1 cellular context compared by ENCODE assay signal in genomic region chr13:113122571-113123225, GRCh38.
TF ChIP-seq lines count a peak whose summit lies in the region.

TSS of gene F10 (plus strand) at chr13:113122799. CDS start at chr13:113122856, 57 bp downstream.

TF ChIP-seq in HepG2, 621 proteins besides CTCF, POLR2A, EP300 and RAD21 (continued from another document and continues in another):
- TF ChIP-seq GLMP (CRISPR knock-in tag; IDR thresholded peaks at IDR 0.05; ENCODE audit: borderline replicate concordance) (no peak), ZNF17 (CRISPR knock-in tag; IDR thresholded peaks at IDR 0.05) (no peak), DMAP1 (CRISPR knock-in tag; IDR thresholded peaks at IDR 0.05) (peak; percentile 94), REPIN1 (CRISPR knock-in tag; IDR thresholded peaks at IDR 0.05; ENCODE audit: borderline replicate concordance, low read depth) (peak; percentile 95), ZFP62 (CRISPR knock-in tag; IDR thresholded peaks at IDR 0.05) (no peak), ZMYM2 (CRISPR knock-in tag; IDR thresholded peaks at IDR 0.05) (peak; percentile 21; the same call in 1 of the 2 replicates), ZNF720 (CRISPR knock-in tag; IDR thresholded peaks at IDR 0.05) (no peak), KLF16 (CRISPR knock-in tag; IDR thresholded peaks at IDR 0.05) (peak in 1 of 2 experiments; percentile 83; a peak in 2 of 4 replicates), GABPB1 (CRISPR knock-in tag; IDR thresholded peaks at IDR 0.05) (peak; percentile 69; the same call in 1 of the 2 replicates), NFE2 (CRISPR knock-in tag; IDR thresholded peaks at IDR 0.05) (no peak), ZBTB42 (CRISPR knock-in tag; IDR thresholded peaks at IDR 0.05) (no peak), GPN1 (CRISPR knock-in tag; IDR thresholded peaks at IDR 0.05; ENCODE audit: borderline replicate concordance) (no peak), ZFYVE20 (CRISPR knock-in tag; IDR thresholded peaks at IDR 0.05; ENCODE audit: borderline replicate concordance, low read depth) (no peak), ZNF792 (CRISPR knock-in tag; IDR thresholded peaks at IDR 0.05) (peak; percentile 81; the same call in 1 of the 2 replicates), ZNF678 (CRISPR knock-in tag; IDR thresholded peaks at IDR 0.05) (no peak), ZKSCAN8 (CRISPR knock-in tag; IDR thresholded peaks at IDR 0.05; ENCODE audit: borderline replicate concordance) (peak; percentile 78; the same call in 1 of the 2 replicates), ZNF674 (CRISPR knock-in tag; IDR thresholded peaks at IDR 0.05; ENCODE audit: low read depth) (0 out of 2 replicates have a peak, but pooled peaks have one; percentile 46), KDM2A (CRISPR knock-in tag; IDR thresholded peaks at IDR 0.05; ENCODE audit: borderline replicate concordance, low read depth) (peak; percentile 75), ZNF713 (CRISPR knock-in tag; IDR thresholded peaks at IDR 0.05) (no peak; the same call in 1 of the 2 replicates), HMGA1 (CRISPR knock-in tag; conservative IDR thresholded peaks at IDR 0.05) (no peak), HNF1B (CRISPR knock-in tag; IDR thresholded peaks at IDR 0.05) (peak; percentile 97), HNRNPK (IDR thresholded peaks at IDR 0.05; ENCODE audit: low read depth, low read length, poor library complexity, severe bottlenecking) (no peak), FOXK1 (CRISPR knock-in tag; IDR thresholded peaks at IDR 0.05; ENCODE audit: borderline replicate concordance, low read depth) (peak; percentile 74; the same call in 1 of the 2 replicates), ZNF496 (CRISPR knock-in tag; IDR thresholded peaks at IDR 0.05; ENCODE audit: insufficient replicate concordance) (no peak), NFIB (CRISPR knock-in tag; IDR thresholded peaks at IDR 0.05; ENCODE audit: borderline replicate concordance) (no peak), ESRRA (CRISPR knock-in tag; IDR thresholded peaks at IDR 0.05; ENCODE audit: low read depth) (peak; percentile 92), ZSCAN20 (CRISPR knock-in tag; IDR thresholded peaks at IDR 0.05; ENCODE audit: borderline replicate concordance) (no peak; the same call in 1 of the 2 replicates), HES4 (CRISPR knock-in tag; IDR thresholded peaks at IDR 0.05; ENCODE audit: borderline replicate concordance) (no peak), TBX2 (CRISPR knock-in tag; IDR thresholded peaks at IDR 0.05; ENCODE audit: borderline replicate concordance) (peak; percentile 72), SP1 (IDR thresholded peaks at IDR 0.05) (no peak), SP1 (CRISPR knock-in tag; IDR thresholded peaks at IDR 0.05) (peak; percentile 79), ZNF263 (CRISPR knock-in tag; IDR thresholded peaks at IDR 0.05) (peak; percentile 65), SMAD9 (CRISPR knock-in tag; IDR thresholded peaks at IDR 0.05) (0 out of 2 replicates have a peak, but pooled peaks have one; percentile 51), ZNF282 (IDR thresholded peaks at IDR 0.05; ENCODE audit: partially characterized antibody) (no peak)
- TF ChIP-seq, protein P1, sequence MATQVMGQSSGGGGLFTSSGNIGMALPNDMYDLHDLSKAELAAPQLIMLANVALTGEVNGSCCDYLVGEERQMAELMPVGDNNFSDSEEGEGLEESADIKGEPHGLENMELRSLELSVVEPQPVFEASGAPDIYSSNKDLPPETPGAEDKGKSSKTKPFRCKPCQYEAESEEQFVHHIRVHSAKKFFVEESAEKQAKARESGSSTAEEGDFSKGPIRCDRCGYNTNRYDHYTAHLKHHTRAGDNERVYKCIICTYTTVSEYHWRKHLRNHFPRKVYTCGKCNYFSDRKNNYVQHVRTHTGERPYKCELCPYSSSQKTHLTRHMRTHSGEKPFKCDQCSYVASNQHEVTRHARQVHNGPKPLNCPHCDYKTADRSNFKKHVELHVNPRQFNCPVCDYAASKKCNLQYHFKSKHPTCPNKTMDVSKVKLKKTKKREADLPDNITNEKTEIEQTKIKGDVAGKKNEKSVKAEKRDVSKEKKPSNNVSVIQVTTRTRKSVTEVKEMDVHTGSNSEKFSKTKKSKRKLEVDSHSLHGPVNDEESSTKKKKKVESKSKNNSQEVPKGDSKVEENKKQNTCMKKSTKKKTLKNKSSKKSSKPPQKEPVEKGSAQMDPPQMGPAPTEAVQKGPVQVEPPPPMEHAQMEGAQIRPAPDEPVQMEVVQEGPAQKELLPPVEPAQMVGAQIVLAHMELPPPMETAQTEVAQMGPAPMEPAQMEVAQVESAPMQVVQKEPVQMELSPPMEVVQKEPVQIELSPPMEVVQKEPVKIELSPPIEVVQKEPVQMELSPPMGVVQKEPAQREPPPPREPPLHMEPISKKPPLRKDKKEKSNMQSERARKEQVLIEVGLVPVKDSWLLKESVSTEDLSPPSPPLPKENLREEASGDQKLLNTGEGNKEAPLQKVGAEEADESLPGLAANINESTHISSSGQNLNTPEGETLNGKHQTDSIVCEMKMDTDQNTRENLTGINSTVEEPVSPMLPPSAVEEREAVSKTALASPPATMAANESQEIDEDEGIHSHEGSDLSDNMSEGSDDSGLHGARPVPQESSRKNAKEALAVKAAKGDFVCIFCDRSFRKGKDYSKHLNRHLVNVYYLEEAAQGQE (IDR thresholded peaks at IDR 0.05; ENCODE audit: borderline replicate concordance in 1 of 2, low read depth in 1 of 2, low read length in 2 of 2) = peak in 1 of 2 experiments; percentile 72; a peak in 2 of 4 replicates
- TF ChIP-seq, protein P2, sequence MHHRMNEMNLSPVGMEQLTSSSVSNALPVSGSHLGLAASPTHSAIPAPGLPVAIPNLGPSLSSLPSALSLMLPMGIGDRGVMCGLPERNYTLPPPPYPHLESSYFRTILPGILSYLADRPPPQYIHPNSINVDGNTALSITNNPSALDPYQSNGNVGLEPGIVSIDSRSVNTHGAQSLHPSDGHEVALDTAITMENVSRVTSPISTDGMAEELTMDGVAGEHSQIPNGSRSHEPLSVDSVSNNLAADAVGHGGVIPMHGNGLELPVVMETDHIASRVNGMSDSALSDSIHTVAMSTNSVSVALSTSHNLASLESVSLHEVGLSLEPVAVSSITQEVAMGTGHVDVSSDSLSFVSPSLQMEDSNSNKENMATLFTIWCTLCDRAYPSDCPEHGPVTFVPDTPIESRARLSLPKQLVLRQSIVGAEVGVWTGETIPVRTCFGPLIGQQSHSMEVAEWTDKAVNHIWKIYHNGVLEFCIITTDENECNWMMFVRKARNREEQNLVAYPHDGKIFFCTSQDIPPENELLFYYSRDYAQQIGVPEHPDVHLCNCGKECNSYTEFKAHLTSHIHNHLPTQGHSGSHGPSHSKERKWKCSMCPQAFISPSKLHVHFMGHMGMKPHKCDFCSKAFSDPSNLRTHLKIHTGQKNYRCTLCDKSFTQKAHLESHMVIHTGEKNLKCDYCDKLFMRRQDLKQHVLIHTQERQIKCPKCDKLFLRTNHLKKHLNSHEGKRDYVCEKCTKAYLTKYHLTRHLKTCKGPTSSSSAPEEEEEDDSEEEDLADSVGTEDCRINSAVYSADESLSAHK (CRISPR knock-in tag; IDR thresholded peaks at IDR 0.05; ENCODE audit: borderline replicate concordance) = no peak
- TF ChIP-seq, protein P3, sequence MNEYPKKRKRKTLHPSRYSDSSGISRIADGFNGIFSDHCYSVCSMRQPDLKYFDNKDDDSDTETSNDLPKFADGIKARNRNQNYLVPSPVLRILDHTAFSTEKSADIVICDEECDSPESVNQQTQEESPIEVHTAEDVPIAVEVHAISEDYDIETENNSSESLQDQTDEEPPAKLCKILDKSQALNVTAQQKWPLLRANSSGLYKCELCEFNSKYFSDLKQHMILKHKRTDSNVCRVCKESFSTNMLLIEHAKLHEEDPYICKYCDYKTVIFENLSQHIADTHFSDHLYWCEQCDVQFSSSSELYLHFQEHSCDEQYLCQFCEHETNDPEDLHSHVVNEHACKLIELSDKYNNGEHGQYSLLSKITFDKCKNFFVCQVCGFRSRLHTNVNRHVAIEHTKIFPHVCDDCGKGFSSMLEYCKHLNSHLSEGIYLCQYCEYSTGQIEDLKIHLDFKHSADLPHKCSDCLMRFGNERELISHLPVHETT (CRISPR knock-in tag; conservative IDR thresholded peaks at IDR 0.05) = peak; percentile 71
- TF ChIP-seq, protein P4, sequence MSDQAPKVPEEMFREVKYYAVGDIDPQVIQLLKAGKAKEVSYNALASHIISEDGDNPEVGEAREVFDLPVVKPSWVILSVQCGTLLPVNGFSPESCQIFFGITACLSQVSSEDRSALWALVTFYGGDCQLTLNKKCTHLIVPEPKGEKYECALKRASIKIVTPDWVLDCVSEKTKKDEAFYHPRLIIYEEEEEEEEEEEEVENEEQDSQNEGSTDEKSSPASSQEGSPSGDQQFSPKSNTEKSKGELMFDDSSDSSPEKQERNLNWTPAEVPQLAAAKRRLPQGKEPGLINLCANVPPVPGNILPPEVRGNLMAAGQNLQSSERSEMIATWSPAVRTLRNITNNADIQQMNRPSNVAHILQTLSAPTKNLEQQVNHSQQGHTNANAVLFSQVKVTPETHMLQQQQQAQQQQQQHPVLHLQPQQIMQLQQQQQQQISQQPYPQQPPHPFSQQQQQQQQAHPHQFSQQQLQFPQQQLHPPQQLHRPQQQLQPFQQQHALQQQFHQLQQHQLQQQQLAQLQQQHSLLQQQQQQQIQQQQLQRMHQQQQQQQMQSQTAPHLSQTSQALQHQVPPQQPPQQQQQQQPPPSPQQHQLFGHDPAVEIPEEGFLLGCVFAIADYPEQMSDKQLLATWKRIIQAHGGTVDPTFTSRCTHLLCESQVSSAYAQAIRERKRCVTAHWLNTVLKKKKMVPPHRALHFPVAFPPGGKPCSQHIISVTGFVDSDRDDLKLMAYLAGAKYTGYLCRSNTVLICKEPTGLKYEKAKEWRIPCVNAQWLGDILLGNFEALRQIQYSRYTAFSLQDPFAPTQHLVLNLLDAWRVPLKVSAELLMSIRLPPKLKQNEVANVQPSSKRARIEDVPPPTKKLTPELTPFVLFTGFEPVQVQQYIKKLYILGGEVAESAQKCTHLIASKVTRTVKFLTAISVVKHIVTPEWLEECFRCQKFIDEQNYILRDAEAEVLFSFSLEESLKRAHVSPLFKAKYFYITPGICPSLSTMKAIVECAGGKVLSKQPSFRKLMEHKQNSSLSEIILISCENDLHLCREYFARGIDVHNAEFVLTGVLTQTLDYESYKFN (CRISPR knock-in tag; conservative IDR thresholded peaks at IDR 0.05) = peak; percentile 86
- TF ChIP-seq, protein P5, sequence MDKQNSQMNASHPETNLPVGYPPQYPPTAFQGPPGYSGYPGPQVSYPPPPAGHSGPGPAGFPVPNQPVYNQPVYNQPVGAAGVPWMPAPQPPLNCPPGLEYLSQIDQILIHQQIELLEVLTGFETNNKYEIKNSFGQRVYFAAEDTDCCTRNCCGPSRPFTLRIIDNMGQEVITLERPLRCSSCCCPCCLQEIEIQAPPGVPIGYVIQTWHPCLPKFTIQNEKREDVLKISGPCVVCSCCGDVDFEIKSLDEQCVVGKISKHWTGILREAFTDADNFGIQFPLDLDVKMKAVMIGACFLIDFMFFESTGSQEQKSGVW (CRISPR knock-in tag; IDR thresholded peaks at IDR 0.05; ENCODE audit: borderline replicate concordance) = no peak
- TF ChIP-seq, protein P6, sequence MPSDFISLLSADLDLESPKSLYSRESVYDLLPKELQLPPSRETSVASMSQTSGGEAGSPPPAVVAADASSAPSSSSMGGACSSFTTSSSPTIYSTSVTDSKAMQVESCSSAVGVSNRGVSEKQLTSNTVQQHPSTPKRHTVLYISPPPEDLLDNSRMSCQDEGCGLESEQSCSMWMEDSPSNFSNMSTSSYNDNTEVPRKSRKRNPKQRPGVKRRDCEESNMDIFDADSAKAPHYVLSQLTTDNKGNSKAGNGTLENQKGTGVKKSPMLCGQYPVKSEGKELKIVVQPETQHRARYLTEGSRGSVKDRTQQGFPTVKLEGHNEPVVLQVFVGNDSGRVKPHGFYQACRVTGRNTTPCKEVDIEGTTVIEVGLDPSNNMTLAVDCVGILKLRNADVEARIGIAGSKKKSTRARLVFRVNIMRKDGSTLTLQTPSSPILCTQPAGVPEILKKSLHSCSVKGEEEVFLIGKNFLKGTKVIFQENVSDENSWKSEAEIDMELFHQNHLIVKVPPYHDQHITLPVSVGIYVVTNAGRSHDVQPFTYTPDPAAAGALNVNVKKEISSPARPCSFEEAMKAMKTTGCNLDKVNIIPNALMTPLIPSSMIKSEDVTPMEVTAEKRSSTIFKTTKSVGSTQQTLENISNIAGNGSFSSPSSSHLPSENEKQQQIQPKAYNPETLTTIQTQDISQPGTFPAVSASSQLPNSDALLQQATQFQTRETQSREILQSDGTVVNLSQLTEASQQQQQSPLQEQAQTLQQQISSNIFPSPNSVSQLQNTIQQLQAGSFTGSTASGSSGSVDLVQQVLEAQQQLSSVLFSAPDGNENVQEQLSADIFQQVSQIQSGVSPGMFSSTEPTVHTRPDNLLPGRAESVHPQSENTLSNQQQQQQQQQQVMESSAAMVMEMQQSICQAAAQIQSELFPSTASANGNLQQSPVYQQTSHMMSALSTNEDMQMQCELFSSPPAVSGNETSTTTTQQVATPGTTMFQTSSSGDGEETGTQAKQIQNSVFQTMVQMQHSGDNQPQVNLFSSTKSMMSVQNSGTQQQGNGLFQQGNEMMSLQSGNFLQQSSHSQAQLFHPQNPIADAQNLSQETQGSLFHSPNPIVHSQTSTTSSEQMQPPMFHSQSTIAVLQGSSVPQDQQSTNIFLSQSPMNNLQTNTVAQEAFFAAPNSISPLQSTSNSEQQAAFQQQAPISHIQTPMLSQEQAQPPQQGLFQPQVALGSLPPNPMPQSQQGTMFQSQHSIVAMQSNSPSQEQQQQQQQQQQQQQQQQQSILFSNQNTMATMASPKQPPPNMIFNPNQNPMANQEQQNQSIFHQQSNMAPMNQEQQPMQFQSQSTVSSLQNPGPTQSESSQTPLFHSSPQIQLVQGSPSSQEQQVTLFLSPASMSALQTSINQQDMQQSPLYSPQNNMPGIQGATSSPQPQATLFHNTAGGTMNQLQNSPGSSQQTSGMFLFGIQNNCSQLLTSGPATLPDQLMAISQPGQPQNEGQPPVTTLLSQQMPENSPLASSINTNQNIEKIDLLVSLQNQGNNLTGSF (CRISPR knock-in tag; IDR thresholded peaks at IDR 0.05) = peak; percentile 87
- TF ChIP-seq, protein P7, sequence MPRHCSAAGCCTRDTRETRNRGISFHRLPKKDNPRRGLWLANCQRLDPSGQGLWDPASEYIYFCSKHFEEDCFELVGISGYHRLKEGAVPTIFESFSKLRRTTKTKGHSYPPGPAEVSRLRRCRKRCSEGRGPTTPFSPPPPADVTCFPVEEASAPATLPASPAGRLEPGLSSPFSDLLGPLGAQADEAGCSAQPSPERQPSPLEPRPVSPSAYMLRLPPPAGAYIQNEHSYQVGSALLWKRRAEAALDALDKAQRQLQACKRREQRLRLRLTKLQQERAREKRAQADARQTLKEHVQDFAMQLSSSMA (CRISPR knock-in tag; IDR thresholded peaks at IDR 0.05) = 0 out of 2 replicates have a peak, but pooled peaks have one; percentile 22
